ENCODE assay signal across 26 cellular contexts in genomic region chr15:69587731-69588130, GRCh38.
DNase-seq lines count a peak whose midpoint lies in the region; ATAC-seq and TF ChIP-seq lines count a peak whose summit lies in the region.
"Had no signal": no experiment of that assay in that cellular context is flagged by ENCODE, and none has a peak within 500 bp of the region (broad histone marks: within the 10 kb centered on the region; RNA-seq: fewer than 3 reads in every experiment).

No MANE protein-coding gene starts in this region.

- H3K27me3 ChIP-seq in PC-3 (ENCODE audit: low read length) = no peaks in the 10 kb centered on the region
- H3K27me3 ChIP-seq in gastrocnemius medialis = no peaks in the 10 kb centered on the region
- peaks cover 0 to 59% (median 0%) of the 10 kb centered on the region in 4 donors for H3K27me3 ChIP-seq in esophagus squamous epithelium
- H3K27me3 ChIP-seq in osteoblast (ENCODE audit: insufficient read depth, low read length) = peaks cover 35% of the 10 kb centered on the region
- H3K27me3 ChIP-seq: Peyer's patch had no signal

- no peaks in the 10 kb centered on the region for H3K9me3 Mint-ChIP-seq in T-helper 2 cell treated with Interferon-gamma antibody and Interleukin-4, amounts not matched to agents 5 μg/mL and 100 μg/mL, for 36 hours
- H3K9me3 Mint-ChIP-seq: CD8-positive, alpha-beta T cell; GM23338; H9 had no signal

- no peaks in the 10 kb centered on the region for H3K9me2 ChIP-seq in PC-3 (replicated peaks; ENCODE audit: low read length)
- H3K9me2 ChIP-seq: SK-N-SH had no signal

- 91 to 93% methylated on average over 2 of the region's 2 CpGs for WGBS in esophagus squamous epithelium, 2 donors

- H3K79me2 ChIP-seq in PC-3 (ENCODE audit: low read length) (no peaks in the 10 kb centered on the region), osteoblast (ENCODE audit: insufficient read depth, low read length) (no peaks in the 10 kb centered on the region)

- in situ Hi-C loops in gastrocnemius medialis (cut with MboI; ENCODE audit: low sequenced_read_pairs in 4 of 4) = no loop called here

- H3F3A ChIP-seq in PC-3 (ENCODE audit: low read length, unreplicated experiment) = no peaks in the 10 kb centered on the region

- H3K9ac ChIP-seq in PC-3 (ENCODE audit: low read length) = no peak overlapping the region
- H3K9ac ChIP-seq: SK-N-SH had no signal

- H3K36me3 Mint-ChIP-seq in T-helper 2 cell treated with Interferon-gamma antibody and Interleukin-4, amounts not matched to agents 5 μg/mL and 100 μg/mL, for 36 hours (ENCODE audit: low read depth) = no peaks in the 10 kb centered on the region
- H3K36me3 Mint-ChIP-seq: CD8-positive, alpha-beta T cell had no signal

- H3K36me3 ChIP-seq in PC-3 (ENCODE audit: low read depth, low read length) (no peaks in the 10 kb centered on the region), gastrocnemius medialis (no peaks in the 10 kb centered on the region), esophagus squamous epithelium (no peaks in the 10 kb centered on the region), osteoblast (ENCODE audit: insufficient read depth, low read length) (no peaks in the 10 kb centered on the region)
- H3K36me3 ChIP-seq: Peyer's patch had no signal

- peaks cover 14% of the 10 kb centered on the region for H3K4me1 Mint-ChIP-seq in T-helper 2 cell treated with Interferon-gamma antibody and Interleukin-4, amounts not matched to agents 5 μg/mL and 100 μg/mL, for 36 hours (ENCODE audit: low read depth)
- H3K4me1 Mint-ChIP-seq: GM23338 had no signal

- H3K27ac Mint-ChIP-seq in T-helper 2 cell treated with Interferon-gamma antibody and Interleukin-4, amounts not matched to agents 5 μg/mL and 100 μg/mL, for 36 hours = no peak overlapping the region
- H3K27ac Mint-ChIP-seq: CD8-positive, alpha-beta T cell; GM23338; H9 had no signal

- no peak for DNase-seq in PC-3
- no peak for DNase-seq in left ventricle myocardium superior
- no peak for DNase-seq in gastrocnemius medialis
- DNase-seq in esophagus squamous epithelium (lab: John Stamatoyannopoulos, UW) = no peak
- DNase-seq in T-helper 2 cell treated with Interferon-gamma antibody and Interleukin-4, amounts not matched to agents 5 μg/mL and 100 μg/mL, for 36 hours (ENCODE audit: low spot score) = no peak
- DNase-seq in osteoblast (ENCODE audit: insufficient read length, low spot score, missing footprints) = no peak
- DNase-seq: C1 segment of cervical spinal cord; CD8-positive, alpha-beta T cell; DMS 273 treated with DMSO at 0.1 percent for 48 hours; DMS79; EL; GDM1; H9; NCI-H1092 treated with DMSO at 0.1 percent for 48 hours; NCI-H1436; NCI-H187 treated with DMSO at 0.1 percent for 48 hours; NCI-H2107; NCI-H524; NCI-H748 treated with DMSO at 0.1 percent for 48 hours; NK-92 treated with Interleukin-12 subunit alpha and Interleukin-12 subunit beta, amount 100 ng/mL, for 24 hours; Peyer's patch; SK-N-SH had no signal

- H3K27me3 Mint-ChIP-seq in T-helper 2 cell treated with Interferon-gamma antibody and Interleukin-4, amounts not matched to agents 5 μg/mL and 100 μg/mL, for 36 hours (ENCODE audit: low read depth) = peaks cover 2% of the 10 kb centered on the region

- TF ChIP-seq CTCF in 22Rv1 (IDR thresholded peaks at IDR 0.05) (no peak), PC-3 (conservative IDR thresholded peaks at IDR 0.05; ENCODE audit: low read depth, low read length) (no peak), gastrocnemius medialis (IDR thresholded peaks at IDR 0.05 in 4 of 5, conservative IDR thresholded peaks at IDR 0.05 in 1 of 5) (no peak), esophagus squamous epithelium (IDR thresholded peaks at IDR 0.05) (no peak), osteoblast (IDR thresholded peaks at IDR 0.05; ENCODE audit: extremely low read depth, low read depth, low read length) (no peak)

- H3K9me3 ChIP-seq in PC-3 (ENCODE audit: low read length) (no peaks in the 10 kb centered on the region), gastrocnemius medialis (no peaks in the 10 kb centered on the region), esophagus squamous epithelium (no peaks in the 10 kb centered on the region), osteoblast (ENCODE audit: low read depth, low read length) (no peaks in the 10 kb centered on the region)
- H3K9me3 ChIP-seq: Peyer's patch, SK-N-SH had no signal

- no peak overlapping the region for H3K4me3 Mint-ChIP-seq in T-helper 2 cell treated with Interferon-gamma antibody and Interleukin-4, amounts not matched to agents 5 μg/mL and 100 μg/mL, for 36 hours
- H3K4me3 Mint-ChIP-seq: CD8-positive, alpha-beta T cell; GM23338; H9 had no signal

- POLR2A ChIA-PET in PC-3 (lab: Charles Lee; ENCODE audit: unreplicated experiment) = no interaction called here

- intact Hi-C loops in PC-3 (cut with micrococcal nuclease) (no loop called here), left ventricle myocardium superior (cut with micrococcal nuclease) (no loop called here), gastrocnemius medialis (cut with DNase I; ENCODE audit: low total_unique reads) (no loop called here), esophagus squamous epithelium (cut with DNase I) (no loop called here)

- H3K27ac ChIP-seq in 22Rv1 = peak overlapping the region; percentile 43
- H3K27ac ChIP-seq in PC-3 (ENCODE audit: low read length) = no peak overlapping the region
- peak overlapping the region in 1 of 4 donors; percentile 46 for H3K27ac ChIP-seq in gastrocnemius medialis
- no peak overlapping the region for H3K27ac ChIP-seq in esophagus squamous epithelium
- H3K27ac ChIP-seq in osteoblast (ENCODE audit: low read depth, low read length) = no peak overlapping the region
- H3K27ac ChIP-seq: Peyer's patch had no signal

- no peak overlapping the region for H2AFZ ChIP-seq in PC-3 (ENCODE audit: low read length)
- no peak overlapping the region for H2AFZ ChIP-seq in osteoblast (ENCODE audit: low read length)
- H2AFZ ChIP-seq: GM23338 had no signal

- TF ChIP-seq POLR2A in gastrocnemius medialis (IDR thresholded peaks at IDR 0.05) = no peak
- TF ChIP-seq POLR2A in esophagus squamous epithelium (IDR thresholded peaks at IDR 0.05) = no peak

- H3K4me1 ChIP-seq in PC-3 (ENCODE audit: insufficient read depth, low read length) (peaks cover 32% of the 10 kb centered on the region), gastrocnemius medialis (peaks cover 0 to 21% of the 10 kb centered on the region in 2 donors), esophagus squamous epithelium (peaks cover 0 to 19% (median 0%) of the 10 kb centered on the region in 3 donors), osteoblast (ENCODE audit: insufficient read depth, low read length) (no peaks in the 10 kb centered on the region)

- BruUV-seq in PC-3 (replicated peaks; lab: Mats Ljungman, UMichigan) = no TSS peak

- ATAC-seq in PC-3 (no peak), left ventricle myocardium superior (peak; percentile 83), gastrocnemius medialis (peak; percentile 45 to 62)
- ATAC-seq: CD8-positive, alpha-beta T cell; GM12878; GM23338; K562 had no signal

- H3K4me3 ChIP-seq in PC-3 (ENCODE audit: low read length) (no peak overlapping the region), gastrocnemius medialis (no peak overlapping the region), esophagus squamous epithelium (no peak overlapping the region), osteoblast (ENCODE audit: insufficient read depth, low read length) (no peak overlapping the region)
- H3K4me3 ChIP-seq: GM12878, GM23338, K562, Peyer's patch had no signal

- H4K20me1 ChIP-seq in PC-3 (ENCODE audit: low read length) (no peaks in the 10 kb centered on the region), osteoblast (ENCODE audit: insufficient read depth, low read length) (no peaks in the 10 kb centered on the region)

- H3K4me2 ChIP-seq in PC-3 (ENCODE audit: low read length) (0 out of 2 replicates have a peak overlapping the region, but pooled peaks have one; percentile 9), osteoblast (ENCODE audit: insufficient read depth, low read length) (no peak overlapping the region)
- H3K4me2 ChIP-seq: GM23338, SK-N-SH had no signal

- CTCF ChIA-PET in PC-3 (lab: Charles Lee) = no interaction called here
